Comparison of ENCODE assay signal across 2 cellular contexts in the genomic region with DNA sequence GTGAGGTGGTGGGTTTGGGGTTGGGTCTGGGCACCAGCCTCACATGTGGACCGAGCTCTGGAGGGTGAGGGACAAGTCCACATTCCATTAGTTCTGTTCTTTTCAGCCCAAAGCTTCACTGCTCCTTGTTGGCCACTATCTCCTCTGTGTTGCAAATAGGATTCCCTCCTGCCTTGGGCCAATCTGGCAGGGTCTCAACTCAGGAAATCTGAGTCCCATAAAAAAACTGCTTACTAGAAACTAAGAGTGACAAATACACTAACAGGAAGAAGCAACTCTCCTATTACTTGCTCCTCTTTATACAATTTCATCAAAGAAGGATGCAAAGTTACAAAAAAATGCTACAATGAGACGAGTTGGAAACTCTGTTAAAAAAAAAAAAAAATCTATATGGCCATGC.
TF ChIP-seq lines count a peak whose summit lies in the region.

No MANE protein-coding gene starts in this region.

TF ChIP-seq in IMR-90, 13 proteins besides CTCF, POLR2A, EP300 and RAD21:
- TF ChIP-seq MXI1 (IDR thresholded peaks at IDR 0.05; ENCODE audit: borderline replicate concordance, low read depth, low read length) (no peak), FOS (IDR thresholded peaks at IDR 0.05; ENCODE audit: low read depth, low read length) (no peak), SMC3 (IDR thresholded peaks at IDR 0.05; ENCODE audit: low read depth, low read length) (no peak), NFE2L2 (IDR thresholded peaks at IDR 0.05; ENCODE audit: low read depth, low read length) (no peak)
- TF ChIP-seq, protein P1, sequence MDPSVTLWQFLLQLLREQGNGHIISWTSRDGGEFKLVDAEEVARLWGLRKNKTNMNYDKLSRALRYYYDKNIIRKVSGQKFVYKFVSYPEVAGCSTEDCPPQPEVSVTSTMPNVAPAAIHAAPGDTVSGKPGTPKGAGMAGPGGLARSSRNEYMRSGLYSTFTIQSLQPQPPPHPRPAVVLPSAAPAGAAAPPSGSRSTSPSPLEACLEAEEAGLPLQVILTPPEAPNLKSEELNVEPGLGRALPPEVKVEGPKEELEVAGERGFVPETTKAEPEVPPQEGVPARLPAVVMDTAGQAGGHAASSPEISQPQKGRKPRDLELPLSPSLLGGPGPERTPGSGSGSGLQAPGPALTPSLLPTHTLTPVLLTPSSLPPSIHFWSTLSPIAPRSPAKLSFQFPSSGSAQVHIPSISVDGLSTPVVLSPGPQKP (IDR thresholded peaks at IDR 0.05; ENCODE audit: borderline replicate concordance, low read depth, low read length): no peak
- TF ChIP-seq, protein P2, sequence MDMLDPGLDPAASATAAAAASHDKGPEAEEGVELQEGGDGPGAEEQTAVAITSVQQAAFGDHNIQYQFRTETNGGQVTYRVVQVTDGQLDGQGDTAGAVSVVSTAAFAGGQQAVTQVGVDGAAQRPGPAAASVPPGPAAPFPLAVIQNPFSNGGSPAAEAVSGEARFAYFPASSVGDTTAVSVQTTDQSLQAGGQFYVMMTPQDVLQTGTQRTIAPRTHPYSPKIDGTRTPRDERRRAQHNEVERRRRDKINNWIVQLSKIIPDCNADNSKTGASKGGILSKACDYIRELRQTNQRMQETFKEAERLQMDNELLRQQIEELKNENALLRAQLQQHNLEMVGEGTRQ (IDR thresholded peaks at IDR 0.05; ENCODE audit: low read depth, low read length): no peak

TF ChIP-seq in WTC11, 78 proteins besides CTCF, POLR2A, EP300 and RAD21:
- TF ChIP-seq PRRX2 (CRISPR knock-in tag; IDR thresholded peaks at IDR 0.05): no peak
- TF ChIP-seq, protein P3, sequence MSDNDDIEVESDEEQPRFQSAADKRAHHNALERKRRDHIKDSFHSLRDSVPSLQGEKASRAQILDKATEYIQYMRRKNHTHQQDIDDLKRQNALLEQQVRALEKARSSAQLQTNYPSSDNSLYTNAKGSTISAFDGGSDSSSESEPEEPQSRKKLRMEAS (CRISPR knock-in tag; IDR thresholded peaks at IDR 0.05): no peak
- no peak for TF ChIP-seq GABPB1 (CRISPR knock-in tag; IDR thresholded peaks at IDR 0.05)
- TF ChIP-seq, protein P4, sequence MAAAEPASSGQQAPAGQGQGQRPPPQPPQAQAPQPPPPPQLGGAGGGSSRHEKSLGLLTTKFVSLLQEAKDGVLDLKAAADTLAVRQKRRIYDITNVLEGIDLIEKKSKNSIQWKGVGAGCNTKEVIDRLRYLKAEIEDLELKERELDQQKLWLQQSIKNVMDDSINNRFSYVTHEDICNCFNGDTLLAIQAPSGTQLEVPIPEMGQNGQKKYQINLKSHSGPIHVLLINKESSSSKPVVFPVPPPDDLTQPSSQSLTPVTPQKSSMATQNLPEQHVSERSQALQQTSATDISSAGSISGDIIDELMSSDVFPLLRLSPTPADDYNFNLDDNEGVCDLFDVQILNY (CRISPR knock-in tag; IDR thresholded peaks at IDR 0.05): no peak
- TF ChIP-seq ZNF263 (CRISPR knock-in tag; IDR thresholded peaks at IDR 0.05; ENCODE audit: low read depth): no peak
TF ChIP-seq in WTC11: peak in this region for 0.
